17 cellular contexts compared by ENCODE assay signal in the genomic region with DNA sequence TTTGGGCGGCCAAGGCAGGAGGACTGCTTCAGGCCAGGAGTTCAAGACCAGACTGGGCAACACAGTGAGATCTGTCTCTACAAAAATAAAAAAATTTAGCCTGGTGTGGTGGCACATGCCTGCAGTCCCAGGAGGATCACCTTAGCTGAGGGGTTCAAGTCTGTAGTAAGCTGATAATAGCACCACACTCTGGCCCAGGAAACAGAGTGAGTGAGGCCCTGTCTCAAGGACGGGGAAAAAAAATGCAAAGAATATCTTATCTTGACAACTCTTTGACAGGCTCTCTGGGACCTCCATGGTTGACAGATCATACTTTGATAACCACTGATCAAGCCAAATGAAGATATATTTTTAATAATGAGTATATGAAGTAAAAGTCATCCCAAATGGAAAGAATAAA. TPM values are rescaled to one million over a fixed set of nuclear protein-coding genes. Genes with fewer than 3 reads are reported as not detected.
A peak's percentile ranks its signal among the peaks of the same experiment; 100 is the strongest.
DNase-seq lines count a peak whose midpoint lies in the region; ATAC-seq, FAIRE-seq and TF ChIP-seq lines count a peak whose summit lies in the region.
"Had no signal": no experiment of that assay in that cellular context is flagged by ENCODE, and none has a peak within 500 bp of the region (broad histone marks: within the 10 kb centered on the region; RNA-seq: fewer than 3 reads in every experiment).

No MANE protein-coding gene starts in this region.

- H3K4me1 ChIP-seq in cardiac muscle cell (ENCODE audit: low read depth), result no peaks in the 10 kb centered on the region
- H3K4me1 ChIP-seq in right cardiac atrium (ENCODE audit: control insufficient read depth, insufficient read depth, low read length), result peaks cover 1% of the 10 kb centered on the region
- H3K4me1 ChIP-seq in OCI-LY7 (ENCODE audit: insufficient read depth, low read length, poor library complexity, severe bottlenecking), result peaks cover 87% of the 10 kb centered on the region
- peaks cover 4 to 9% of the 10 kb centered on the region in 2 experiments; a peak in 4 of 5 replicates for H3K4me1 ChIP-seq in K562 (replicated peaks in 1 of 2; ENCODE audit: control insufficient read depth in 2 of 2, insufficient read depth in 2 of 2, low read length in 2 of 2)

- H3K79me2 ChIP-seq in OCI-LY7 (ENCODE audit: insufficient read depth, low read depth, low read length) (peaks cover 100% of the 10 kb centered on the region), K562 (ENCODE audit: control insufficient read depth, insufficient read depth, low read length) (peaks cover 97% of the 10 kb centered on the region)

- H4K20me1 ChIP-seq in OCI-LY7 (ENCODE audit: insufficient read depth, low read length), result peaks cover 10% of the 10 kb centered on the region; the same call in 1 of the 2 replicates
- H4K20me1 ChIP-seq in K562 (replicated peaks; ENCODE audit: control insufficient read depth, insufficient read depth, low read length), result peaks cover 3% of the 10 kb centered on the region; the same call in 1 of the 2 replicates

- in situ Hi-C loops in K562 (cut with MboI), result no loop called here

- H2AFZ ChIP-seq in OCI-LY7 (ENCODE audit: low read length) (no peak overlapping the region), K562 (ENCODE audit: low read depth, low read length) (no peak overlapping the region)
- H2AFZ ChIP-seq: GM23248 had no signal

- no peaks in the 10 kb centered on the region for H3K9me3 ChIP-seq in cardiac muscle cell (ENCODE audit: low read depth)
- H3K9me3 ChIP-seq in right cardiac atrium (ENCODE audit: control insufficient read depth, low read length), result no peaks in the 10 kb centered on the region
- peaks cover 16% of the 10 kb centered on the region; the same call in 1 of the 2 replicates for H3K9me3 ChIP-seq in OCI-LY7 (ENCODE audit: low read length)
- H3K9me3 ChIP-seq in K562 (replicated peaks; ENCODE audit: control insufficient read depth, insufficient read depth, low read depth, low read length), result peaks cover 3% of the 10 kb centered on the region

- H3K4me2 ChIP-seq in OCI-LY7 (ENCODE audit: low read length), result peak overlapping the region; percentile 26
- H3K4me2 ChIP-seq in K562 (ENCODE audit: insufficient read depth, low read length), result peak overlapping the region; percentile 22

- H3K4me3 ChIP-seq in cardiac muscle cell (no peak overlapping the region), right cardiac atrium (ENCODE audit: low read length) (no peak overlapping the region), OCI-LY7 (ENCODE audit: low read depth, low read length, poor library complexity, severe bottlenecking) (no peak overlapping the region), K562 (no peak overlapping the region)
- H3K4me3 ChIP-seq: GM23248 had no signal

- H3K36me3 Mint-ChIP-seq in stimulated activated naive B cell treated with anti-CD40 and anti-IgM and Interleukin-4, amounts not matched to agents 10 μg/mL and 1 μg/mL and 100 μg/mL, for 72 hours, result peaks cover 25 to 45% of the 10 kb centered on the region in 2 donors
- H3K36me3 Mint-ChIP-seq in type B pancreatic cell, result peaks cover 32% of the 10 kb centered on the region

- H3K9me2 ChIP-seq in OCI-LY7 (ENCODE audit: insufficient read depth, low read length), result no peaks in the 10 kb centered on the region

- no peak for TF ChIP-seq CTCF in cardiac muscle cell (IDR thresholded peaks at IDR 0.05; ENCODE audit: low read depth, low read length)
- no peak for TF ChIP-seq CTCF in OCI-LY7 (conservative IDR thresholded peaks at IDR 0.05; ENCODE audit: low read length)
- no peak for TF ChIP-seq CTCF in K562 (IDR thresholded peaks at IDR 0.05 in 2 of 3, conservative IDR thresholded peaks at IDR 0.05 in 1 of 3; ENCODE audit: insufficient read depth in 2 of 3, low read depth in 1 of 3, low read length in 3 of 3)
- TF ChIP-seq CTCF in type B pancreatic cell (conservative IDR thresholded peaks at IDR 0.05), result no peak

- peaks cover 3 to 5% of the 10 kb centered on the region in 2 donors for H3K9me3 Mint-ChIP-seq in stimulated activated naive B cell treated with anti-CD40 and anti-IgM and Interleukin-4, amounts not matched to agents 10 μg/mL and 1 μg/mL and 100 μg/mL, for 72 hours
- peaks cover 9% of the 10 kb centered on the region for H3K9me3 Mint-ChIP-seq in type B pancreatic cell
- H3K9me3 Mint-ChIP-seq: CD8-positive, alpha-beta memory T cell had no signal

- no peak overlapping the region for H3K4me3 Mint-ChIP-seq in stimulated activated naive B cell treated with anti-CD40 and anti-IgM and Interleukin-4, amounts not matched to agents 10 μg/mL and 1 μg/mL and 100 μg/mL, for 72 hours
- H3K4me3 Mint-ChIP-seq in type B pancreatic cell, result no peak overlapping the region

- POLR2A ChIA-PET in OCI-LY7 (lab: Charles Lee) (interaction anchor here (1.8 kb wide), 1 partner anchor 15 kb away, joined by 6 read pairs; no protein-coding TSS in a partner anchor), K562 (lab: Yijun Ruan, JAX) (interaction anchor here (0.6 to 1.0 kb wide), 2 partner anchors 9 to 10 kb away, joined by 3 read pairs; no protein-coding TSS in a partner anchor)

- H3K27ac ChIP-seq in cardiac muscle cell (peak overlapping the region; percentile 60), right cardiac atrium (ENCODE audit: low read length) (no peak overlapping the region), OCI-LY7 (ENCODE audit: low read depth, low read length, poor library complexity, severe bottlenecking) (peak overlapping the region; percentile 94), K562 (ENCODE audit: extremely low read depth, low read depth, low read length) (peak overlapping the region; percentile 38; the same call in 1 of the 3 replicates)
- H3K27ac ChIP-seq: GM23248 had no signal

- no peaks in the 10 kb centered on the region for H3K9me1 ChIP-seq in K562 (ENCODE audit: control insufficient read depth, insufficient read depth, low read length)

- no peaks in the 10 kb centered on the region for H3K27me3 Mint-ChIP-seq in stimulated activated naive B cell treated with anti-CD40 and anti-IgM and Interleukin-4, amounts not matched to agents 10 μg/mL and 1 μg/mL and 100 μg/mL, for 72 hours
- H3K27me3 Mint-ChIP-seq in type B pancreatic cell, result no peaks in the 10 kb centered on the region

- TF ChIP-seq EP300 in K562 (IDR thresholded peaks at IDR 0.05; ENCODE audit: low read length), result no peak; the same call in 1 of the 2 replicates

- ATAC-seq in right cardiac atrium (no peak), K562 (peak; percentile 80), GM21619 (IDR thresholded peaks at IDR 0.05; ENCODE audit: unreplicated experiment) (no peak)
- ATAC-seq in stimulated activated naive B cell treated with anti-CD40 and anti-IgM and Interleukin-4, amounts not matched to agents 10 μg/mL and 1 μg/mL and 100 μg/mL, for 72 hours (replicated peaks), result no peak

- 85% methylated on average over 2 of the region's 2 CpGs for WGBS in right cardiac atrium
- 36% methylated on average over 2 of the region's 2 CpGs for WGBS in K562 (ENCODE audit: insufficient coverage, low coverage, missing lambda C conversion rate)

- H3K27ac Mint-ChIP-seq in stimulated activated naive B cell treated with anti-CD40 and anti-IgM and Interleukin-4, amounts not matched to agents 10 μg/mL and 1 μg/mL and 100 μg/mL, for 72 hours, result peak overlapping the region; percentile 37
- H3K27ac Mint-ChIP-seq in type B pancreatic cell, result no peak overlapping the region

- intact Hi-C loops in right cardiac atrium (cut with DNase I) (no loop called here), OCI-LY7 (cut with micrococcal nuclease; ENCODE audit: unreplicated experiment) (no loop called here), K562 (cut with micrococcal nuclease) (no loop called here)

- TF ChIP-seq RAD21 in K562 (CRISPR knock-in tag; conservative IDR thresholded peaks at IDR 0.05 in 1 of 2, IDR thresholded peaks at IDR 0.05 in 1 of 2), result no peak

- H3K36me3 ChIP-seq in cardiac muscle cell (no peaks in the 10 kb centered on the region), OCI-LY7 (ENCODE audit: insufficient read depth, low read length) (peaks cover 62% of the 10 kb centered on the region), K562 (ENCODE audit: control insufficient read depth, insufficient read depth, low read length) (peaks cover 19% of the 10 kb centered on the region; the same call in 2 of the 3 replicates)

- H3K4me1 Mint-ChIP-seq in stimulated activated naive B cell treated with anti-CD40 and anti-IgM and Interleukin-4, amounts not matched to agents 10 μg/mL and 1 μg/mL and 100 μg/mL, for 72 hours, result peaks cover 23 to 69% of the 10 kb centered on the region in 2 donors
- H3K4me1 Mint-ChIP-seq in type B pancreatic cell (ENCODE audit: unreplicated experiment), result no peaks in the 10 kb centered on the region

- TF ChIP-seq POLR2A in K562 (conservative IDR thresholded peaks at IDR 0.05), result no peak

- peak overlapping the region in 1 of 2 experiments; percentile 52; a peak in 1 of 4 replicates for H3K9ac ChIP-seq in K562 (ENCODE audit: insufficient read depth in 1 of 2, low read depth in 2 of 2, low read length in 2 of 2)
- H3K9ac ChIP-seq: GM23248 had no signal

- BruUV-seq in OCI-LY7 (replicated peaks; lab: Mats Ljungman, UMichigan) (no TSS peak), K562 (replicated peaks; lab: Mats Ljungman, UMichigan) (no TSS peak)

- FAIRE-seq in K562 (lab: Jason Lieb, UNC), result peak; percentile 44
- FAIRE-seq: GM19239, H54 had no signal

- CTCF ChIA-PET in OCI-LY7 (lab: Charles Lee; ENCODE audit: unreplicated experiment), result no interaction called here
- CTCF ChIA-PET in K562 (lab: Yijun Ruan, JAX; ENCODE audit: low intra/inter-chr PET ratio), result no interaction called here

- no peak for DNase-seq in cardiac muscle cell (ENCODE audit: low read depth in 1 of 2, low spot score in 1 of 2)
- no peak for DNase-seq in right cardiac atrium
- DNase-seq in OCI-LY7 (ENCODE audit: low spot score), result no peak
- peak in 1 of 4 experiments; percentile 63 for DNase-seq in K562 (ENCODE audit: extremely low read depth in 1 of 4, low spot score in 3 of 4)
- no peak for DNase-seq in stimulated activated naive B cell treated with anti-CD40 and anti-IgM and Interleukin-4, amounts not matched to agents 10 μg/mL and 1 μg/mL and 100 μg/mL, for 72 hours
- no peak for DNase-seq in type B pancreatic cell (ENCODE audit: extremely low spot score, unreplicated experiment)
- no peak for DNase-seq in activated effector memory CD4-positive, alpha-beta T cell treated with anti-CD3 and anti-CD28 coated beads, Interleukin-2, amount 50 U/mL, for 16 hours
- DNase-seq: ACHN; C1 segment of cervical spinal cord; Caco-2; CD8-positive, alpha-beta memory T cell; DND-41; GF-D8; GM23248 had no signal

- H3K27me3 ChIP-seq in cardiac muscle cell (no peaks in the 10 kb centered on the region), right cardiac atrium (ENCODE audit: control insufficient read depth, insufficient read depth) (no peaks in the 10 kb centered on the region), K562 (ENCODE audit: control insufficient read depth in 2 of 2, insufficient read depth in 2 of 2, low read length in 2 of 2) (no peaks in the 10 kb centered on the region)

RNA-seq across cellular contexts. Expression of gene USP34, which starts 22.7 kb away (rescaled TPM):
- total RNA-seq in cardiac muscle cell (67.6 and 94.5 TPM in 2 replicates), right cardiac atrium (10 to 100 TPM; 58.8 to 78.0 (median 63.9) TPM), OCI-LY7 (2022) (340 and 344 TPM in 2 replicates), K562 (2014; rRNA removed) (61.8 and 61.9 TPM in 2 replicates), K562 (2014; rRNA removed; fragmentation: Illumina TruSeq; extraction: Trizol) (98.7 and 111 TPM in 2 replicates), K562 (2015; rRNA removed; fragmentation: Illumina TruSeq; extraction: Trizol) (89.9 and 94.3 TPM in 2 replicates), K562 (2021) (67.8 and 73.6 TPM in 2 replicates), type B pancreatic cell (ENCODE audit: low replicate concordance) (82.6 and 94.7 TPM in 2 replicates)
- polyA plus RNA-seq in cardiac muscle cell (42.4 and 54.9 TPM in 2 replicates), right cardiac atrium (37.3 TPM), K562 (2011; rRNA removed) (69.1 and 82.1 TPM in 2 replicates), K562 (2014; fragmentation: Illumina TruSeq; extraction: Trizol) (83.8 and 108 TPM in 2 replicates), K562 (2014; fragmentation: Nextera tagmentation; extraction: Ambion mirVana) (10 to 100 TPM; 19.8 to 38.7 TPM), K562 (2014; rRNA removed) (48.3 and 54.1 TPM in 2 replicates)
- total RNA-seq in OCI-LY7 (2014; rRNA removed; shearing (Covaris generic)), result 147 and 192 TPM in 2 replicates
- total RNA-seq in K562 (2011; cell fraction: chromatin; rRNA removed; ENCODE audit: low replicate concordance), result 203 and 710 TPM in 2 replicates
- 62.7 and 117 TPM in 2 replicates for total RNA-seq in K562 (2011; cell fraction: nucleolus; rRNA removed)
- total RNA-seq in K562 (2011; cell fraction: nucleoplasm; rRNA removed), result 187 and 292 TPM in 2 replicates
- 24.1 and 44.7 TPM in 2 replicates for polyA plus RNA-seq in K562 (2011; cell fraction: cytosol; rRNA removed)
- polyA plus RNA-seq in K562 (2011; cell fraction: nucleus; rRNA removed), result 109 and 150 TPM in 2 replicates
- polyA plus RNA-seq in K562 (2012), result 46.1 and 63.7 TPM in 2 replicates
- 252 and 297 TPM in 2 replicates for polyA minus RNA-seq in K562 (2011; rRNA and poly(A)+ RNA removed)
- polyA minus RNA-seq in K562 (2011; cell fraction: cytosol; rRNA and poly(A)+ RNA removed), result 70.3 and 94.8 TPM in 2 replicates
- polyA minus RNA-seq in K562 (2011; cell fraction: nucleus; rRNA and poly(A)+ RNA removed), result 139 and 212 TPM in 2 replicates
